Comparison of ENCODE assay signal across 14 cellular contexts in genomic region chr6:25017486-25017885, GRCh38.
A peak's percentile ranks its signal among the peaks of the same experiment; 100 is the strongest.
DNase-seq lines count a peak whose midpoint lies in the region; ATAC-seq and TF ChIP-seq lines count a peak whose summit lies in the region.
"Had no signal": no experiment of that assay in that cellular context is flagged by ENCODE, and none has a peak within 500 bp of the region (broad histone marks: within the 10 kb centered on the region; RNA-seq: fewer than 3 reads in every experiment).

No MANE protein-coding gene starts in this region.

- H3K36me3 ChIP-seq in SU-DHL-6 (ENCODE audit: low read length) (no peaks in the 10 kb centered on the region), spleen (no peaks in the 10 kb centered on the region), esophagus muscularis mucosa (no peaks in the 10 kb centered on the region)
- H3K36me3 ChIP-seq: brain microvascular endothelial cell, thoracic aorta had no signal

- no peak for ATAC-seq in activated CD4-positive, alpha-beta T cell treated with anti-CD3 and anti-CD28 coated beads for 36 hours
- ATAC-seq: Right ventricle myocardium inferior had no signal

- peak; percentile 27 for DNase-seq in activated CD4-positive, alpha-beta T cell treated with anti-CD3 and anti-CD28 coated beads for 36 hours
- DNase-seq in activated CD4-positive, alpha-beta T cell treated with anti-CD3 and anti-CD28 coated beads for 4 hours, result no peak
- DNase-seq in epithelial cell of esophagus (ENCODE audit: low read depth) (peak; percentile 87), spleen (no peak), esophagus muscularis mucosa (ENCODE audit: extremely low spot score) (no peak), NK-92 (lab: John Stamatoyannopoulos, UW; ENCODE audit: unreplicated experiment) (no peak), SKM-1 (lab: John Stamatoyannopoulos, UW; ENCODE audit: unreplicated experiment) (no peak)
- DNase-seq: NCI-H2171 treated with DMSO at 0.1 percent for 48 hours had no signal

- no peaks in the 10 kb centered on the region for H3K79me2 ChIP-seq in SU-DHL-6 (ENCODE audit: insufficient read depth, low read length)

- CTCF ChIA-PET in activated CD4-positive, alpha-beta T cell treated with anti-CD3 and anti-CD28 coated beads for 36 hours (lab: Charles Lee), result interaction anchor here (0.6 to 5.2 kb wide), 74 partner anchors 9 to 947 kb away, joined by 3 to 89 read pairs (median 4); partner anchors contain the start of genes C6orf62 and RIPOR2

- intact Hi-C loops in activated CD4-positive, alpha-beta T cell treated with anti-CD3 and anti-CD28 coated beads for 36 hours (cut with DNase I, micrococcal nuclease), result loop anchor here (2.0 to 5.0 kb wide), 4 partner anchors 230 to 435 kb away; partner anchors contain the start of gene C6orf62 (in 1 of the 2)
- intact Hi-C loops in spleen (cut with DNase I; ENCODE audit: low total_unique reads), result no loop called here
- intact Hi-C loops in esophagus muscularis mucosa (cut with DNase I), result loop anchor here (5.0 kb wide), 1 partner anchor 160 kb away; no protein-coding TSS in a partner anchor

- H3F3A ChIP-seq in SU-DHL-6 (ENCODE audit: insufficient read depth), result no peaks in the 10 kb centered on the region

- POLR2A ChIA-PET in activated CD4-positive, alpha-beta T cell treated with anti-CD3 and anti-CD28 coated beads for 36 hours (lab: Charles Lee), result interaction anchor here (0.6 to 1.3 kb wide), 9 partner anchors 18 to 299 kb away, joined by 3 to 6 read pairs (median 3); partner anchors contain the start of gene C6orf62

- TF ChIP-seq POLR2A in spleen (IDR thresholded peaks at IDR 0.05) (no peak), esophagus muscularis mucosa (IDR thresholded peaks at IDR 0.05; ENCODE audit: low read depth) (no peak)

- H3K27me3 Mint-ChIP-seq in activated CD4-positive, alpha-beta T cell treated with anti-CD3 and anti-CD28 coated beads for 36 hours, result no peaks in the 10 kb centered on the region
- H3K27me3 Mint-ChIP-seq: progenitor cell of endocrine pancreas had no signal

- H3K9me2 ChIP-seq in SU-DHL-6 (replicated peaks; ENCODE audit: insufficient read depth, low read length), result no peaks in the 10 kb centered on the region

- H3K27ac ChIP-seq in SU-DHL-6 (ENCODE audit: low read depth, low read length), result no peak overlapping the region
- H3K27ac ChIP-seq in spleen, result peak overlapping the region; percentile 15 to 84 (median 56)
- no peak overlapping the region for H3K27ac ChIP-seq in esophagus muscularis mucosa (replicated peaks in 1 of 4)
- H3K27ac ChIP-seq: brain microvascular endothelial cell, thoracic aorta had no signal

- no peaks in the 10 kb centered on the region for H3K36me3 Mint-ChIP-seq in activated CD4-positive, alpha-beta T cell treated with anti-CD3 and anti-CD28 coated beads for 36 hours (ENCODE audit: low read depth)

- H2AFZ ChIP-seq in SU-DHL-6 (ENCODE audit: low read depth, low read length, severe bottlenecking), result peak overlapping the region; percentile 7

- TF ChIP-seq CTCF in SU-DHL-6 (IDR thresholded peaks at IDR 0.05; ENCODE audit: insufficient read depth, low read length, poor library complexity, severe bottlenecking) (no peak), epithelial cell of esophagus (IDR thresholded peaks at IDR 0.05; ENCODE audit: insufficient read depth, low read depth, low read length, missing control alignments) (no peak), spleen (IDR thresholded peaks at IDR 0.05 in 8 of 11, conservative IDR thresholded peaks at IDR 0.05 in 3 of 11) (no peak), esophagus muscularis mucosa (IDR thresholded peaks at IDR 0.05) (no peak)

- no peaks in the 10 kb centered on the region for H3K27me3 ChIP-seq in SU-DHL-6 (ENCODE audit: low read length)
- H3K27me3 ChIP-seq in spleen (replicated peaks in 1 of 7), result no peaks in the 10 kb centered on the region
- no peaks in the 10 kb centered on the region for H3K27me3 ChIP-seq in esophagus muscularis mucosa
- H3K27me3 ChIP-seq: brain microvascular endothelial cell had no signal

- WGBS in spleen, 5 donors, result 75 to 90% (median 81%) methylated on average over 4 of the region's 4 CpGs
- WGBS in esophagus muscularis mucosa, result 78% methylated on average over 4 of the region's 4 CpGs

- peak overlapping the region; percentile 5 for H3K4me2 ChIP-seq in SU-DHL-6 (ENCODE audit: low read depth, low read length, poor library complexity, severe bottlenecking)

- H3K4me3 ChIP-seq in SU-DHL-6 (ENCODE audit: insufficient read depth, low read length, poor library complexity, severe bottlenecking) (no peak overlapping the region), epithelial cell of esophagus (ENCODE audit: low read length) (no peak overlapping the region), spleen (no peak overlapping the region), esophagus muscularis mucosa (no peak overlapping the region)
- H3K4me3 ChIP-seq: K562, thoracic aorta had no signal

- TF ChIP-seq EP300 in esophagus muscularis mucosa (IDR thresholded peaks at IDR 0.05), result no peak

- peak overlapping the region; percentile 74 for H3K27ac Mint-ChIP-seq in activated CD4-positive, alpha-beta T cell treated with anti-CD3 and anti-CD28 coated beads for 36 hours
- H3K27ac Mint-ChIP-seq: progenitor cell of endocrine pancreas had no signal

- H3K4me3 Mint-ChIP-seq in activated CD4-positive, alpha-beta T cell treated with anti-CD3 and anti-CD28 coated beads for 36 hours, result peak overlapping the region; percentile 1

- peaks cover 13 to 65% (median 52%) of the 10 kb centered on the region in 6 donors for H3K4me1 ChIP-seq in spleen
- peaks cover 3 to 25% (median 18%) of the 10 kb centered on the region in 4 donors for H3K4me1 ChIP-seq in esophagus muscularis mucosa

- H3K9ac ChIP-seq in SU-DHL-6 (ENCODE audit: low read length), result peak overlapping the region; percentile 2; the same call in 1 of the 2 replicates

- H3K9me3 Mint-ChIP-seq in activated CD4-positive, alpha-beta T cell treated with anti-CD3 and anti-CD28 coated beads for 36 hours (ENCODE audit: low read depth), result no peaks in the 10 kb centered on the region

- no peaks in the 10 kb centered on the region for H3K9me3 ChIP-seq in SU-DHL-6 (ENCODE audit: insufficient read depth, low read length)
- no peaks in the 10 kb centered on the region for H3K9me3 ChIP-seq in spleen
- H3K9me3 ChIP-seq in esophagus muscularis mucosa, result no peaks in the 10 kb centered on the region
- H3K9me3 ChIP-seq: thoracic aorta had no signal

- peaks cover 59% of the 10 kb centered on the region for H3K4me1 Mint-ChIP-seq in activated CD4-positive, alpha-beta T cell treated with anti-CD3 and anti-CD28 coated beads for 36 hours

- H4K20me1 ChIP-seq in SU-DHL-6 (ENCODE audit: low read depth, low read length), result no peaks in the 10 kb centered on the region

Comparison
In these comparisons a context has a peak if more than half of its experiments do, and no peak if none do; other contexts are left out.
1. DNase-seq: peak in activated CD4-positive, alpha-beta T cell treated with anti-CD3 and anti-CD28 coated beads for 36 hours (single experiment) and epithelial cell of esophagus (single experiment); none in activated CD4-positive, alpha-beta T cell treated with anti-CD3 and anti-CD28 coated beads for 4 hours (0 of 2), spleen (single experiment), esophagus muscularis mucosa (single experiment), NK-92 (single experiment) and SKM-1 (single experiment).
2. H3K27ac ChIP-seq: peak in spleen (8 of 8); none in SU-DHL-6 (single experiment) and esophagus muscularis mucosa (0 of 4).